In genomic region chr6:44956426-44956825, GRCh38 we compare ENCODE assay signal across 14 cellular contexts.
"Had no signal": no experiment of that assay in that cellular context is flagged by ENCODE, and none has a peak within 500 bp of the region (broad histone marks: within the 10 kb centered on the region; RNA-seq: fewer than 3 reads in every experiment).

No MANE protein-coding gene starts in this region.

- H3K27me3 Mint-ChIP-seq: brain, naive B cell had no signal

- H3K4me1 Mint-ChIP-seq: naive B cell had no signal

- H3K4me3 Mint-ChIP-seq: activated CD8-positive, alpha-beta T cell treated with anti-CD3 and anti-CD28 coated beads, Interleukin-2, amount 10 ng/mL, durations not matched to agents 7 days and 5 days; brain; naive B cell; WTC11 had no signal

- H3K27ac Mint-ChIP-seq: activated CD8-positive, alpha-beta T cell treated with anti-CD3 and anti-CD28 coated beads, Interleukin-2, amount 10 ng/mL, durations not matched to agents 7 days and 5 days; brain; WTC11 had no signal

- H3K9me3 ChIP-seq: lower lobe of right lung, stomach, vagina had no signal

- ATAC-seq: activated CD8-positive, alpha-beta T cell treated with anti-CD3 and anti-CD28 coated beads, Interleukin-2, amount 10 ng/mL, durations not matched to agents 7 days and 5 days; left cardiac atrium; lower lobe of right lung; WTC11 had no signal

- H3K27ac ChIP-seq: lower lobe of right lung, skin epidermis, stomach, vagina had no signal

- H3K27me3 ChIP-seq: stomach, vagina had no signal

- H3K4me3 ChIP-seq: lower lobe of right lung, skin epidermis, stomach, vagina had no signal

- H3K4me1 ChIP-seq: lower lobe of right lung, stomach, vagina had no signal

- H3K36me3 ChIP-seq: lower lobe of right lung, vagina had no signal

- DNase-seq: activated CD4-positive, alpha-beta T cell treated with anti-CD3 and anti-CD28 coated beads for 48 hours; activated CD8-positive, alpha-beta T cell treated with anti-CD3 and anti-CD28 coated beads, Interleukin-2, amount 10 ng/mL, durations not matched to agents 7 days and 5 days; activated naive CD4-positive, alpha-beta T cell treated with Interleukin-2 at 50 U/mL for 16 hours; dermis blood vessel endothelial cell; glutamatergic neuron; left cardiac atrium; lower lobe of right lung; midbrain; naive B cell; stomach had no signal
